26 cellular contexts compared by ENCODE assay signal in genomic region chr2:178584666-178585065, GRCh38.
"Had no signal": no experiment of that assay in that cellular context is flagged by ENCODE, and none has a peak within 500 bp of the region (broad histone marks: within the 10 kb centered on the region; RNA-seq: fewer than 3 reads in every experiment).

No MANE protein-coding gene starts in this region.

- H3K27ac Mint-ChIP-seq: activated CD4-positive, alpha-beta T cell treated with anti-CD3 and anti-CD28 coated beads, Interleukin-2, amount 10 ng/mL, durations not matched to agents 7 days and 5 days; activated CD8-positive, alpha-beta T cell treated with anti-CD3 and anti-CD28 coated beads for 36 hours; activated naive CD8-positive, alpha-beta T cell; activated T-helper 17 cell treated with anti-CD3 and anti-CD28 coated beads, Interleukin-2, amount 50 U/mL, for 72 hours; endodermal cell had no signal

- H3K27me3 ChIP-seq: brain microvascular endothelial cell, colonic mucosa, dorsolateral prefrontal cortex had no signal

- H3K36me3 ChIP-seq: brain microvascular endothelial cell, colonic mucosa had no signal

- H3K4me1 Mint-ChIP-seq: activated CD4-positive, alpha-beta T cell treated with anti-CD3 and anti-CD28 coated beads, Interleukin-2, amount 10 ng/mL, durations not matched to agents 7 days and 5 days; activated T-helper 17 cell treated with anti-CD3 and anti-CD28 coated beads, Interleukin-2, amount 50 U/mL, for 72 hours; endodermal cell had no signal

- H3K27me3 Mint-ChIP-seq: activated CD4-positive, alpha-beta T cell treated with anti-CD3 and anti-CD28 coated beads, Interleukin-2, amount 10 ng/mL, durations not matched to agents 7 days and 5 days; activated CD8-positive, alpha-beta T cell treated with anti-CD3 and anti-CD28 coated beads for 36 hours; activated naive CD8-positive, alpha-beta T cell; activated T-helper 17 cell treated with anti-CD3 and anti-CD28 coated beads, Interleukin-2, amount 50 U/mL, for 72 hours had no signal

- H3K4me3 ChIP-seq: colonic mucosa, dorsolateral prefrontal cortex had no signal

- H3K4me3 Mint-ChIP-seq: activated CD4-positive, alpha-beta T cell treated with anti-CD3 and anti-CD28 coated beads, Interleukin-2, amount 10 ng/mL, durations not matched to agents 7 days and 5 days; activated CD8-positive, alpha-beta T cell treated with anti-CD3 and anti-CD28 coated beads for 36 hours; activated naive CD8-positive, alpha-beta T cell; activated T-cell treated with anti-CD3 and anti-CD28 coated beads, Interleukin-2, amount 50 U/mL, for 4 hours; activated T-helper 17 cell treated with anti-CD3 and anti-CD28 coated beads, Interleukin-2, amount 50 U/mL, for 72 hours; endodermal cell had no signal

- H3K27ac ChIP-seq: brain microvascular endothelial cell, colonic mucosa, dorsolateral prefrontal cortex had no signal

- ATAC-seq: activated CD8-positive, alpha-beta T cell treated with anti-CD3 and anti-CD28 coated beads for 36 hours; activated T-cell treated with anti-CD3 and anti-CD28 coated beads, Interleukin-2, amount 50 U/mL, for 4 hours; activated T-helper 17 cell treated with anti-CD3 and anti-CD28 coated beads, Interleukin-2, amount 50 U/mL, for 72 hours; esophagus mucosa had no signal

- H3K9me3 Mint-ChIP-seq: activated CD4-positive, alpha-beta T cell treated with anti-CD3 and anti-CD28 coated beads, Interleukin-2, amount 10 ng/mL, durations not matched to agents 7 days and 5 days; activated CD8-positive, alpha-beta T cell treated with anti-CD3 and anti-CD28 coated beads for 36 hours; activated T-cell treated with anti-CD3 and anti-CD28 coated beads, Interleukin-2, amount 50 U/mL, for 4 hours; endodermal cell had no signal

- H3K9me3 ChIP-seq: colonic mucosa had no signal

- DNase-seq: activated CD4-positive, alpha-beta T cell treated with anti-CD3 and anti-CD28 coated beads for 1 hour; activated CD4-positive, alpha-beta T cell treated with anti-CD3 and anti-CD28 coated beads for 4 hours; activated CD4-positive, alpha-beta T cell treated with anti-CD3 and anti-CD28 coated beads, Interleukin-2, amount 10 ng/mL, durations not matched to agents 7 days and 5 days; activated CD4-positive, alpha-beta T cell treated with anti-CD3 and anti-CD28 coated beads, Interleukin-2, amount 50 U/mL, for 4 hours; activated CD8-positive, alpha-beta memory T cell treated with anti-CD3 and anti-CD28 coated beads for 24 hours; activated CD8-positive, alpha-beta T cell treated with anti-CD3 and anti-CD28 coated beads for 36 hours; activated effector memory CD4-positive, alpha-beta T cell treated with Interleukin-2 at 50 U/mL for 16 hours; activated gamma-delta T cell treated with Interleukin-2 at 50 U/mL for 16 hours; activated naive CD4-positive, alpha-beta T cell treated with anti-CD3 and anti-CD28 coated beads, Interleukin-2, amount 50 U/mL, for 16 hours; activated naive CD4-positive, alpha-beta T cell treated with Interleukin-2 at 50 U/mL for 16 hours; activated T-cell treated with anti-CD3 and anti-CD28 coated beads, Interleukin-2, amount 50 U/mL, for 4 hours; amniotic stem cell; anterior cingulate cortex; brain microvascular endothelial cell; central memory CD4-positive, alpha-beta T cell; cerebellar nuclear complex; colonic mucosa; dorsolateral prefrontal cortex; effector memory CD4-positive, alpha-beta T cell; endodermal cell; foreskin fibroblast; head of caudate nucleus; T-helper 2 cell had no signal

- H3K4me1 ChIP-seq: colonic mucosa had no signal
